In the genomic region with DNA sequence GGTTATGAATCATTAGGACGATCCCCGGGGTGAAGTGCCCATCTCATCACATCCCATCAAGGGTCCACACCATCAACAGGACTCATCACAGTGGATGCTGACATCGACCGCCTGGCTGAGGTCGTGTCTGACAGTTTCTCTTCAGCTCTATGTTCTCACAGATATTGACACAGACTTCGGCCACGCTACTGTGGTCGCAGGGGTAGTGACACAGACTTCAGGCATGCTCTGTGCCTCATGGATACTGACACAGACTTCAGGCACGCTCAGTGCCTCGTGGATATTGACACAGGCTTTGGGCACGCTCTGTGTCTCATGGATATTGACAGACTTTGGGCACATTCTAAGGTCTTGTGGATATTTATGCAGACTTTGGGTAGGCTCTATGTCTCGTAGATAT, we compare ENCODE assay signal across 1 cellular context.
TF ChIP-seq lines count a peak whose summit lies in the region.

No MANE protein-coding gene starts in this region.

TF ChIP-seq in HepG2, 621 proteins besides CTCF, POLR2A, EP300 and RAD21:
- TF ChIP-seq ERF (CRISPR knock-in tag; IDR thresholded peaks at IDR 0.05) = no peak
- no peak for TF ChIP-seq CCAR2 (optimal IDR thresholded peaks at IDR 0.05; ENCODE audit: low read depth, low read length)
- TF ChIP-seq ZNF761 (CRISPR knock-in tag; conservative IDR thresholded peaks at IDR 0.05) = no peak
- no peak for TF ChIP-seq ZNF550 (CRISPR knock-in tag; IDR thresholded peaks at IDR 0.05; ENCODE audit: borderline replicate concordance)
- TF ChIP-seq ZNF205 (CRISPR knock-in tag; IDR thresholded peaks at IDR 0.05) = no peak
- no peak for TF ChIP-seq ZSCAN12 (CRISPR knock-in tag; IDR thresholded peaks at IDR 0.05)
- no peak for TF ChIP-seq ZNF367 (CRISPR knock-in tag; IDR thresholded peaks at IDR 0.05; ENCODE audit: borderline replicate concordance)
- TF ChIP-seq RELA (CRISPR knock-in tag; IDR thresholded peaks at IDR 0.05) = no peak
- TF ChIP-seq, protein P1, sequence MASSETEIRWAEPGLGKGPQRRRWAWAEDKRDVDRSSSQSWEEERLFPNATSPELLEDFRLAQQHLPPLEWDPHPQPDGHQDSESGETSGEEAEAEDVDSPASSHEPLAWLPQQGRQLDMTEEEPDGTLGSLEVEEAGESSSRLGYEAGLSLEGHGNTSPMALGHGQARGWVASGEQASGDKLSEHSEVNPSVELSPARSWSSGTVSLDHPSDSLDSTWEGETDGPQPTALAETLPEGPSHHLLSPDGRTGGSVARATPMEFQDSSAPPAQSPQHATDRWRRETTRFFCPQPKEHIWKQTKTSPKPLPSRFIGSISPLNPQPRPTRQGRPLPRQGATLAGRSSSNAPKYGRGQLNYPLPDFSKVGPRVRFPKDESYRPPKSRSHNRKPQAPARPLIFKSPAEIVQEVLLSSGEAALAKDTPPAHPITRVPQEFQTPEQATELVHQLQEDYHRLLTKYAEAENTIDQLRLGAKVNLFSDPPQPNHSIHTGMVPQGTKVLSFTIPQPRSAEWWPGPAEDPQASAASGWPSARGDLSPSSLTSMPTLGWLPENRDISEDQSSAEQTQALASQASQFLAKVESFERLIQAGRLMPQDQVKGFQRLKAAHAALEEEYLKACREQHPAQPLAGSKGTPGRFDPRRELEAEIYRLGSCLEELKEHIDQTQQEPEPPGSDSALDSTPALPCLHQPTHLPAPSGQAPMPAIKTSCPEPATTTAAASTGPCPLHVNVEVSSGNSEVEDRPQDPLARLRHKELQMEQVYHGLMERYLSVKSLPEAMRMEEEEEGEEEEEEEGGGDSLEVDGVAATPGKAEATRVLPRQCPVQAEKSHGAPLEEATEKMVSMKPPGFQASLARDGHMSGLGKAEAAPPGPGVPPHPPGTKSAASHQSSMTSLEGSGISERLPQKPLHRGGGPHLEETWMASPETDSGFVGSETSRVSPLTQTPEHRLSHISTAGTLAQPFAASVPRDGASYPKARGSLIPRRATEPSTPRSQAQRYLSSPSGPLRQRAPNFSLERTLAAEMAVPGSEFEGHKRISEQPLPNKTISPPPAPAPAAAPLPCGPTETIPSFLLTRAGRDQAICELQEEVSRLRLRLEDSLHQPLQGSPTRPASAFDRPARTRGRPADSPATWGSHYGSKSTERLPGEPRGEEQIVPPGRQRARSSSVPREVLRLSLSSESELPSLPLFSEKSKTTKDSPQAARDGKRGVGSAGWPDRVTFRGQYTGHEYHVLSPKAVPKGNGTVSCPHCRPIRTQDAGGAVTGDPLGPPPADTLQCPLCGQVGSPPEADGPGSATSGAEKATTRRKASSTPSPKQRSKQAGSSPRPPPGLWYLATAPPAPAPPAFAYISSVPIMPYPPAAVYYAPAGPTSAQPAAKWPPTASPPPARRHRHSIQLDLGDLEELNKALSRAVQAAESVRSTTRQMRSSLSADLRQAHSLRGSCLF (CRISPR knock-in tag; IDR thresholded peaks at IDR 0.05; ENCODE audit: borderline replicate concordance) = no peak
- no peak for TF ChIP-seq NFKB2 (CRISPR knock-in tag; IDR thresholded peaks at IDR 0.05; ENCODE audit: borderline replicate concordance)
- TF ChIP-seq RBM39 (IDR thresholded peaks at IDR 0.05; ENCODE audit: low read depth, low read length, poor library complexity, severe bottlenecking) = no peak
